ENCODE assay signal across 8 cellular contexts in genomic region chr13:110913322-110913721, GRCh38. TPM values are rescaled to one million over a fixed set of nuclear protein-coding genes. Genes with fewer than 3 reads are reported as not detected.
A peak's percentile ranks its signal among the peaks of the same experiment; 100 is the strongest.
DNase-seq lines count a peak whose midpoint lies in the region; ATAC-seq lines count a peak whose summit lies in the region.

No MANE protein-coding gene starts in this region.

- peak overlapping the region in 16 of 21 experiments; percentile 21 to 99 (median 97) for H3K27ac ChIP-seq in skin epidermis

- peak overlapping the region; percentile 89 for H3K27ac Mint-ChIP-seq in T-helper 1 cell treated with Interleukin-12 subunit alpha and Interleukin-12 subunit beta and Interleukin-4 antibody, amounts not matched to agents 30 μg/mL and 1 μg/mL, for 36 hours

- H3K36me3 Mint-ChIP-seq in activated T-cell treated with anti-CD3 and anti-CD28 coated beads, Interleukin-2, amount 50 U/mL, for 4 hours (ENCODE audit: insufficient read depth) = peaks cover 30% of the 10 kb centered on the region
- H3K36me3 Mint-ChIP-seq in T-helper 1 cell treated with Interleukin-12 subunit alpha and Interleukin-12 subunit beta and Interleukin-4 antibody, amounts not matched to agents 30 μg/mL and 1 μg/mL, for 36 hours (ENCODE audit: low read depth) = peaks cover 32% of the 10 kb centered on the region

- H3K4me3 Mint-ChIP-seq in activated T-cell treated with anti-CD3 and anti-CD28 coated beads, Interleukin-2, amount 50 U/mL, for 4 hours = peak overlapping the region; percentile 93
- H3K4me3 Mint-ChIP-seq in T-helper 1 cell treated with Interleukin-12 subunit alpha and Interleukin-12 subunit beta and Interleukin-4 antibody, amounts not matched to agents 30 μg/mL and 1 μg/mL, for 36 hours = peak overlapping the region; percentile 85

- H3K9me3 Mint-ChIP-seq in activated T-cell treated with anti-CD3 and anti-CD28 coated beads, Interleukin-2, amount 50 U/mL, for 4 hours = no peaks in the 10 kb centered on the region
- no peaks in the 10 kb centered on the region for H3K9me3 Mint-ChIP-seq in T-helper 1 cell treated with Interleukin-12 subunit alpha and Interleukin-12 subunit beta and Interleukin-4 antibody, amounts not matched to agents 30 μg/mL and 1 μg/mL, for 36 hours

- peak overlapping the region; percentile 60 to 98 (median 80) for H3K4me3 ChIP-seq in skin epidermis

- no peaks in the 10 kb centered on the region for H3K27me3 Mint-ChIP-seq in activated T-cell treated with anti-CD3 and anti-CD28 coated beads, Interleukin-2, amount 50 U/mL, for 4 hours (ENCODE audit: low read depth)
- H3K27me3 Mint-ChIP-seq in T-helper 1 cell treated with Interleukin-12 subunit alpha and Interleukin-12 subunit beta and Interleukin-4 antibody, amounts not matched to agents 30 μg/mL and 1 μg/mL, for 36 hours (ENCODE audit: low read depth) = no peaks in the 10 kb centered on the region

- ATAC-seq in activated T-cell treated with anti-CD3 and anti-CD28 coated beads, Interleukin-2, amount 50 U/mL, for 4 hours = no peak
- ATAC-seq in HG02798 (IDR thresholded peaks at IDR 0.05; ENCODE audit: poor library complexity, unreplicated experiment) = no peak

- H3K4me1 Mint-ChIP-seq in activated T-cell treated with anti-CD3 and anti-CD28 coated beads, Interleukin-2, amount 50 U/mL, for 4 hours (ENCODE audit: low read depth) = peaks cover 56% of the 10 kb centered on the region
- peaks cover 55% of the 10 kb centered on the region for H3K4me1 Mint-ChIP-seq in T-helper 1 cell treated with Interleukin-12 subunit alpha and Interleukin-12 subunit beta and Interleukin-4 antibody, amounts not matched to agents 30 μg/mL and 1 μg/mL, for 36 hours (ENCODE audit: low read depth)

- no peak for DNase-seq in activated T-cell treated with anti-CD3 and anti-CD28 coated beads, Interleukin-2, amount 50 U/mL, for 4 hours
- DNase-seq in activated T-cell treated with anti-CD3 and anti-CD28 coated beads, Interleukin-2, amount 50 U/mL, for 48 hours = no peak
- peak; percentile 41 for DNase-seq in germinal center (ENCODE audit: low spot score)
- DNase-seq in glomerular visceral epithelial cell (ENCODE audit: extremely low spot score) = no peak
- no peak for DNase-seq in UCSD-AML1 (lab: John Stamatoyannopoulos, UW; ENCODE audit: unreplicated experiment)

RNA-seq across cellular contexts. Expression of gene ANKRD10, which starts 1.5 kb away (rescaled TPM):
- total RNA-seq in activated T-cell treated with anti-CD3 and anti-CD28 coated beads, Interleukin-2, amount 50 U/mL, for 4 hours = 10 to 100 TPM; 52.4 to 72.4 (median 66.4) TPM
